ENCODE assay signal across 8 cellular contexts in genomic region chr6:5004373-5005037, GRCh38. TPM values are rescaled to one million over a fixed set of nuclear protein-coding genes. Genes with fewer than 3 reads are reported as not detected.
A peak's percentile ranks its signal among the peaks of the same experiment; 100 is the strongest.
DNase-seq lines count a peak whose midpoint lies in the region; ATAC-seq, FAIRE-seq and TF ChIP-seq lines count a peak whose summit lies in the region.

No MANE protein-coding gene starts in this region.

- peak overlapping the region; percentile 95 for H3K4me2 ChIP-seq in keratinocyte (ENCODE audit: control insufficient read depth, extremely low read depth, insufficient read depth, low read depth, low read length)

- CTCF ChIA-PET in HEK293T (lab: Yijun Ruan, JAX) = no interaction called here

- H3K4me3 Mint-ChIP-seq in activated T-helper 1 cell treated with anti-CD3 and anti-CD28 coated beads, Interleukin-12 subunit alpha, Interleukin-12 subunit beta, Interleukin-2, Interleukin-4 antibody, amounts not matched to agents 30 ng/mL and 10 ng/mL and 1 ng/mL, durations not matched to agents 14 hours and 24 hours and 36 hours = peak overlapping the region; percentile 90

- dilution Hi-C loops in keratinocyte (cut with MboI; ENCODE audit: extremely low pct_ligation_motif_present, low sequenced_read_pairs) = no loop called here

- H3K4me1 Mint-ChIP-seq in activated T-helper 1 cell treated with anti-CD3 and anti-CD28 coated beads, Interleukin-12 subunit alpha, Interleukin-12 subunit beta, Interleukin-2, Interleukin-4 antibody, amounts not matched to agents 30 ng/mL and 10 ng/mL and 1 ng/mL, durations not matched to agents 14 hours and 24 hours and 36 hours (ENCODE audit: low read depth) = peaks cover 4% of the 10 kb centered on the region

- H3K27ac Mint-ChIP-seq in activated T-helper 1 cell treated with anti-CD3 and anti-CD28 coated beads, Interleukin-12 subunit alpha, Interleukin-12 subunit beta, Interleukin-2, Interleukin-4 antibody, amounts not matched to agents 30 ng/mL and 10 ng/mL and 1 ng/mL, durations not matched to agents 14 hours and 24 hours and 36 hours = peak overlapping the region; percentile 89

- no peaks in the 10 kb centered on the region for H4K20me1 ChIP-seq in keratinocyte (ENCODE audit: control insufficient read depth, extremely low read depth, insufficient read depth, low read length)

- POLR2A ChIA-PET in HEK293T (lab: Yijun Ruan, JAX) = interaction anchor here (0.9 to 1.2 kb wide), 3 partner anchors 10 to 26 kb away, joined by 3 read pairs; no protein-coding TSS in a partner anchor

- no peak for TF ChIP-seq POLR2A in thyroid gland (IDR thresholded peaks at IDR 0.05)

- peaks cover 5% of the 10 kb centered on the region for H3K36me3 Mint-ChIP-seq in activated T-helper 1 cell treated with anti-CD3 and anti-CD28 coated beads, Interleukin-12 subunit alpha, Interleukin-12 subunit beta, Interleukin-2, Interleukin-4 antibody, amounts not matched to agents 30 ng/mL and 10 ng/mL and 1 ng/mL, durations not matched to agents 14 hours and 24 hours and 36 hours (ENCODE audit: low read depth)

- H3K9me3 ChIP-seq in heart right ventricle (no peaks in the 10 kb centered on the region), keratinocyte (ENCODE audit: control insufficient read depth, low read depth, low read length) (no peaks in the 10 kb centered on the region), thyroid gland (no peaks in the 10 kb centered on the region)

- FAIRE-seq in keratinocyte (lab: Jason Lieb, UNC) = no peak

- H3K9me3 Mint-ChIP-seq in activated T-helper 1 cell treated with anti-CD3 and anti-CD28 coated beads, Interleukin-12 subunit alpha, Interleukin-12 subunit beta, Interleukin-2, Interleukin-4 antibody, amounts not matched to agents 30 ng/mL and 10 ng/mL and 1 ng/mL, durations not matched to agents 14 hours and 24 hours and 36 hours = no peaks in the 10 kb centered on the region

- no peaks in the 10 kb centered on the region for H3K79me2 ChIP-seq in keratinocyte (ENCODE audit: control insufficient read depth, insufficient read depth, low read length)

- H3K4me1 ChIP-seq in heart right ventricle (peaks cover 0 to 8% (median 4%) of the 10 kb centered on the region in 9 donors), keratinocyte (ENCODE audit: control insufficient read depth, extremely low read depth, insufficient read depth, low read length) (no peaks in the 10 kb centered on the region), thyroid gland (peaks cover 0 to 6% of the 10 kb centered on the region in 2 donors)

- H3K27ac ChIP-seq in heart right ventricle (peak overlapping the region; percentile 78 to 98 (median 90)), keratinocyte (ENCODE audit: control insufficient read depth, insufficient read depth, low read length) (peak overlapping the region; percentile 51), thyroid gland (peak overlapping the region; percentile 53 to 80 (median 77))

- H3K36me3 ChIP-seq in heart right ventricle (peaks cover 0 to 24% (median 3%) of the 10 kb centered on the region in 9 donors), keratinocyte (ENCODE audit: control insufficient read depth in 2 of 2, extremely low read depth in 1 of 2, insufficient read depth in 2 of 2, low read length in 2 of 2) (peaks cover 0 to 3% of the 10 kb centered on the region in 2 experiments), thyroid gland (peaks cover 0 to 6% of the 10 kb centered on the region in 2 donors)

- peak overlapping the region; percentile 94 for H2AFZ ChIP-seq in keratinocyte (ENCODE audit: control insufficient read depth, low read length)

- intact Hi-C loops in heart right ventricle (cut with DNase I) = loop anchor here in 3 of 10 donors (5.0 to 10.0 kb wide), 2 partner anchors 227 to 230 kb away; partner anchors contain the start of gene CDYL (in 3 of the 3)
- intact Hi-C loops in cardiac septum (cut with DNase I) = no loop called here
- intact Hi-C loops in activated T-helper 1 cell treated with anti-CD3 and anti-CD28 coated beads, Interleukin-12 subunit alpha, Interleukin-12 subunit beta, Interleukin-2, Interleukin-4 antibody, amounts not matched to agents 30 ng/mL and 10 ng/mL and 1 ng/mL, durations not matched to agents 14 hours and 24 hours and 36 hours (cut with micrococcal nuclease) = loop anchor here (1.0 to 5.0 kb wide), 6 partner anchors 26 to 982 kb away; partner anchors contain the start of gene LYRM4
- intact Hi-C loops in thyroid gland (cut with DNase I) = no loop called here

- H3K4me3 ChIP-seq in heart right ventricle (peak overlapping the region; percentile 39 to 83 (median 64)), keratinocyte (ENCODE audit: control insufficient read depth in 2 of 3, extremely low read depth in 1 of 3, insufficient read depth in 2 of 3, low read depth in 1 of 3, low read length in 3 of 3) (peak overlapping the region; percentile 74 to 86 (median 84)), thyroid gland (replicated peaks in 1 of 3) (peak overlapping the region in 2 of 3 donors; percentile 37 to 54)

- no peak for TF ChIP-seq CTCF in heart right ventricle (IDR thresholded peaks at IDR 0.05)
- no peak for TF ChIP-seq CTCF in keratinocyte (optimal IDR thresholded peaks at IDR 0.05 in 1 of 3, IDR thresholded peaks at IDR 0.05 in 1 of 3, conservative IDR thresholded peaks at IDR 0.05 in 1 of 3; ENCODE audit: extremely low read depth in 1 of 3, insufficient read depth in 2 of 3, low read length in 3 of 3)
- no peak for TF ChIP-seq CTCF in thyroid gland (IDR thresholded peaks at IDR 0.05)

- ATAC-seq in heart right ventricle = no peak
- no peak for ATAC-seq in GM18873 (IDR thresholded peaks at IDR 0.05; ENCODE audit: low FRiP score, unreplicated experiment)
- ATAC-seq in HG02885 (IDR thresholded peaks at IDR 0.05; ENCODE audit: poor library complexity, unreplicated experiment) = no peak

- WGBS in heart right ventricle, 2 donors = 56 to 59% methylated on average over 12 of the region's 12 CpGs
- 55 to 75% methylated on average over 9 to 12 of the region's 12 CpGs for WGBS in thyroid gland, 2 donors

- DNase-seq in heart right ventricle (no peak), cardiac septum (ENCODE audit: low spot score) (no peak), keratinocyte (ENCODE audit: low read depth, low spot score) (no peak), thyroid gland (no peak), HEK293T (ENCODE audit: extremely low spot score) (no peak)
- no peak for DNase-seq in activated T-helper 1 cell treated with anti-CD3 and anti-CD28 coated beads, Interleukin-12 subunit alpha, Interleukin-12 subunit beta, Interleukin-2, Interleukin-4 antibody, amounts not matched to agents 30 ng/mL and 10 ng/mL and 1 ng/mL, durations not matched to agents 14 hours and 24 hours and 36 hours (ENCODE audit: low spot score)

- no peaks in the 10 kb centered on the region for H3K27me3 Mint-ChIP-seq in activated T-helper 1 cell treated with anti-CD3 and anti-CD28 coated beads, Interleukin-12 subunit alpha, Interleukin-12 subunit beta, Interleukin-2, Interleukin-4 antibody, amounts not matched to agents 30 ng/mL and 10 ng/mL and 1 ng/mL, durations not matched to agents 14 hours and 24 hours and 36 hours (ENCODE audit: insufficient read depth)

- peak overlapping the region; percentile 79 for H3K9ac ChIP-seq in keratinocyte (ENCODE audit: control insufficient read depth, extremely low read depth, insufficient read depth, low read length)

- no peaks in the 10 kb centered on the region for H3K27me3 ChIP-seq in heart right ventricle
- H3K27me3 ChIP-seq in keratinocyte (ENCODE audit: control insufficient read depth, extremely low read depth, insufficient read depth, low read length) = no peaks in the 10 kb centered on the region
- no peaks in the 10 kb centered on the region for H3K27me3 ChIP-seq in thyroid gland

- no peaks in the 10 kb centered on the region for H3K9me1 ChIP-seq in keratinocyte (ENCODE audit: control insufficient read depth, extremely low read depth, insufficient read depth, low read length)

TF ChIP-seq in HEK293T, 16 proteins besides CTCF, POLR2A, EP300 and RAD21 (continues in another document):
- TF ChIP-seq FOXM1 (IDR thresholded peaks at IDR 0.05; ENCODE audit: borderline replicate concordance) (no peak), SUZ12 (IDR thresholded peaks at IDR 0.05) (no peak), PKNOX1 (IDR thresholded peaks at IDR 0.05) (no peak), ZNF384 (IDR thresholded peaks at IDR 0.05) (no peak), LEF1 (IDR thresholded peaks at IDR 0.05; ENCODE audit: borderline replicate concordance) (no peak), ARNT (IDR thresholded peaks at IDR 0.05) (no peak), SP1 (IDR thresholded peaks at IDR 0.05) (no peak), HDGF (IDR thresholded peaks at IDR 0.05; ENCODE audit: borderline replicate concordance) (no peak), L3MBTL2 (conservative IDR thresholded peaks at IDR 0.05) (no peak), BHLHE40 (IDR thresholded peaks at IDR 0.05; ENCODE audit: borderline replicate concordance) (no peak), NFRKB (IDR thresholded peaks at IDR 0.05) (no peak), CTBP1 (IDR thresholded peaks at IDR 0.05; ENCODE audit: borderline replicate concordance) (no peak), TARDBP (IDR thresholded peaks at IDR 0.05) (no peak), FOXA1 (IDR thresholded peaks at IDR 0.05) (no peak)

RNA-seq across cellular contexts. Expression of gene RPP40, which starts 0.7 kb away (rescaled TPM):
- total RNA-seq in heart right ventricle (1 to 10 TPM; 2.1 to 5.8 (median 3.6) TPM), cardiac septum (3.6 TPM), thyroid gland (10 to 100 TPM in 1 of 4 donors, 1 to 10 TPM in 3; 5.0 to 14.2 (median 8.5) TPM)
- polyA plus RNA-seq in heart right ventricle (10 to 100 TPM in 1 of 2 donors, 1 to 10 TPM in 1; 3.4 to 12.0 TPM), keratinocyte (9.7 to 12.4 TPM (median 11.7 TPM) in 3 replicates)
- total RNA-seq in activated T-helper 1 cell treated with anti-CD3 and anti-CD28 coated beads, Interleukin-12 subunit alpha, Interleukin-12 subunit beta, Interleukin-2, Interleukin-4 antibody, amounts not matched to agents 30 ng/mL and 10 ng/mL and 1 ng/mL, durations not matched to agents 14 hours and 24 hours and 36 hours = 15.1 and 16.4 TPM in 2 replicates
- polyA plus RNA-seq in keratinocyte (2011; ENCODE audit: low read depth) = 4.3 TPM
- polyA plus RNA-seq in keratinocyte (2011; cell fraction: cytosol; rRNA removed) = 5.3 and 10.6 TPM in 2 replicates
- polyA plus RNA-seq in keratinocyte (2011; cell fraction: nucleus; rRNA removed) = 4.8 and 8.3 TPM in 2 replicates
- 13.3 and 15.6 TPM in 2 replicates for polyA plus RNA-seq in keratinocyte (2012; ENCODE audit: low replicate concordance)
- 1.7 to 9.0 TPM (median 4.7 TPM) in 3 replicates for polyA minus RNA-seq in keratinocyte
- polyA minus RNA-seq in keratinocyte (2011; cell fraction: cytosol; rRNA and poly(A)+ RNA removed) = 6.1 TPM
- 4.5 and 4.6 TPM in 2 replicates for polyA minus RNA-seq in keratinocyte (2011; cell fraction: nucleus; rRNA and poly(A)+ RNA removed)
